Comparison of ENCODE assay signal across 8 cellular contexts in genomic region chr19:36113895-36114762, GRCh38. TPM values are rescaled to one million over a fixed set of nuclear protein-coding genes. Genes with fewer than 3 reads are reported as not detected.
DNase-seq lines count a peak whose midpoint lies in the region; ATAC-seq, FAIRE-seq and TF ChIP-seq lines count a peak whose summit lies in the region.

No MANE protein-coding gene starts in this region.

- H4K20me1 ChIP-seq in astrocyte (ENCODE audit: insufficient read depth, low read length), result peaks cover 22% of the 10 kb centered on the region

- H3K27ac ChIP-seq in astrocyte (ENCODE audit: low read depth, low read length), result peak overlapping the region; percentile 30
- peak overlapping the region; percentile 20 for H3K27ac ChIP-seq in iPS-20b (ENCODE audit: low read length)
- peak overlapping the region; percentile 77 to 89 for H3K27ac ChIP-seq in small intestine (ENCODE audit: low read depth in 1 of 2, low read length in 1 of 2)

- H3K36me3 ChIP-seq in astrocyte (ENCODE audit: insufficient read depth, low read length) (peaks cover 6% of the 10 kb centered on the region), iPS-20b (ENCODE audit: insufficient read depth, low read depth, low read length) (peaks cover 38% of the 10 kb centered on the region), small intestine (ENCODE audit: control insufficient read depth in 2 of 2, insufficient read depth in 2 of 2, low read length in 2 of 2) (peaks cover 0 to 2% of the 10 kb centered on the region in 2 donors)

- H3K9ac ChIP-seq in astrocyte (ENCODE audit: low read length) (peak overlapping the region; percentile 81), iPS-20b (ENCODE audit: low read depth, low read length) (peak overlapping the region; percentile 87)

- H3K27me3 ChIP-seq in astrocyte (ENCODE audit: insufficient read depth, low read length), result no peaks in the 10 kb centered on the region
- no peaks in the 10 kb centered on the region for H3K27me3 ChIP-seq in iPS-20b (ENCODE audit: insufficient read depth, low read length)
- no peaks in the 10 kb centered on the region for H3K27me3 ChIP-seq in small intestine (ENCODE audit: control insufficient read depth in 2 of 2, insufficient read depth in 2 of 2, low read length in 2 of 2)

- no peaks in the 10 kb centered on the region for H3K9me3 ChIP-seq in astrocyte (ENCODE audit: insufficient read depth, low read depth, low read length)
- no peaks in the 10 kb centered on the region for H3K9me3 ChIP-seq in iPS-20b (ENCODE audit: insufficient read depth, low read depth, low read length)
- no peaks in the 10 kb centered on the region for H3K9me3 ChIP-seq in small intestine (ENCODE audit: control insufficient read depth, low read depth)

- FAIRE-seq in astrocyte (lab: Jason Lieb, UNC), result no peak
- no peak for FAIRE-seq in small intestine (lab: Jason Lieb, UNC)

- TF ChIP-seq CTCF in astrocyte (IDR thresholded peaks at IDR 0.05; ENCODE audit: insufficient read depth, low read depth, low read length), result no peak

- H3K27ac Mint-ChIP-seq in astrocyte (ENCODE audit: unreplicated experiment), result peak overlapping the region; percentile 91

- no peaks in the 10 kb centered on the region for H3K27me3 Mint-ChIP-seq in astrocyte (ENCODE audit: low read depth, unreplicated experiment)

- H3K4me3 Mint-ChIP-seq in astrocyte (ENCODE audit: unreplicated experiment), result peak overlapping the region; percentile 99

- H3K4me1 Mint-ChIP-seq in astrocyte (ENCODE audit: low read depth, unreplicated experiment), result peaks cover 8% of the 10 kb centered on the region

- peaks cover 32% of the 10 kb centered on the region for H3K79me2 ChIP-seq in astrocyte (ENCODE audit: insufficient read depth, low read length)

- WGBS in small intestine, 3 donors, result 6 to 7% (median 6%) methylated on average over 45 to 49 of the region's 49 CpGs

- H2AFZ ChIP-seq in astrocyte (ENCODE audit: low read depth, low read length), result peak overlapping the region; percentile 83

- H3K36me3 Mint-ChIP-seq in astrocyte (ENCODE audit: low read depth, unreplicated experiment), result peaks cover 18% of the 10 kb centered on the region

- peaks cover 12% of the 10 kb centered on the region for H3K4me1 ChIP-seq in astrocyte (ENCODE audit: insufficient read depth, low read length)
- peaks cover 12% of the 10 kb centered on the region; the same call in 1 of the 2 replicates for H3K4me1 ChIP-seq in iPS-20b (ENCODE audit: insufficient read depth, low read length)
- H3K4me1 ChIP-seq in small intestine (ENCODE audit: control insufficient read depth in 2 of 2, insufficient read depth in 1 of 2, low read depth in 1 of 2, low read length in 1 of 2), result peaks cover 2 to 3% of the 10 kb centered on the region in 2 donors

- H3K9me3 Mint-ChIP-seq in astrocyte (ENCODE audit: unreplicated experiment), result no peaks in the 10 kb centered on the region

- DNase-seq in AG08396 (ENCODE audit: low spot score), result peak; percentile 50
- peak; percentile 82 for DNase-seq in NCI-H345 treated with DMSO at 0.1 percent for 48 hours (lab: John Stamatoyannopoulos, UW; ENCODE audit: unreplicated experiment)
- DNase-seq in astrocyte (ENCODE audit: low read depth), result peak; percentile 23
- DNase-seq in small intestine, result peak; percentile 33

- H3K4me3 ChIP-seq in astrocyte (ENCODE audit: insufficient read depth, low read depth, low read length), result peak overlapping the region; percentile 68
- H3K4me3 ChIP-seq in iPS-20b (ENCODE audit: low read length), result peak overlapping the region; percentile 94
- H3K4me3 ChIP-seq in small intestine (ENCODE audit: low read depth in 1 of 2, low read length in 2 of 2), result peak overlapping the region; percentile 44 to 75

- ATAC-seq in GM18907 (IDR thresholded peaks at IDR 0.05; ENCODE audit: unreplicated experiment), result peak; percentile 1
- ATAC-seq in HG03378 (IDR thresholded peaks at IDR 0.05; ENCODE audit: unreplicated experiment), result no peak
- ATAC-seq in GM19328 (IDR thresholded peaks at IDR 0.05; ENCODE audit: unreplicated experiment), result no peak

- H3K4me2 ChIP-seq in astrocyte (ENCODE audit: low read length), result peak overlapping the region; percentile 88

RNA-seq across cellular contexts. Expression of gene POLR2I, which starts 0.5 kb away (rescaled TPM):
- 57.4 and 65.1 TPM in 2 replicates for total RNA-seq in astrocyte
- 10 to 100 TPM; 62.7 to 77.5 (median 70.2) TPM for polyA plus RNA-seq in small intestine

RNA-seq across cellular contexts. Expression of gene TBCB, which starts 1.1 kb away (rescaled TPM):
- total RNA-seq in astrocyte, result 239 and 244 TPM in 2 replicates
- 100 to 1,000 TPM; 110 to 133 (median 115) TPM for polyA plus RNA-seq in small intestine

RNA-seq across cellular contexts. Expression of gene OVOL3, which starts 3.2 kb away (rescaled TPM):
- total RNA-seq in astrocyte, result not detected in 2 replicates
- not detected for polyA plus RNA-seq in small intestine

RNA-seq across cellular contexts. Expression of gene CAPNS1, which starts 25.7 kb away (rescaled TPM):
- total RNA-seq in astrocyte, result 665 and 677 TPM in 2 replicates
- 1,000 to 10,000 TPM in 1 of 3 donors, 100 to 1,000 TPM in 2; 637 to 1,094 (median 913) TPM for polyA plus RNA-seq in small intestine

RNA-seq across cellular contexts. Expression of gene COX7A1, which starts 38.1 kb away (rescaled TPM):
- total RNA-seq in astrocyte, result 0.64 TPM in 1 of 2 replicates, not detected in the other
- 10 to 100 TPM in 2 of 3 donors, 1 to 10 TPM in 1; 1.3 to 26.2 (median 15.6) TPM for polyA plus RNA-seq in small intestine

Comparison
In these comparisons a context has a peak if more than half of its experiments do, and no peak if none do; other contexts are left out.
1. DNase-seq: peak in every context shown above with its lines; median percentile 82 in NCI-H345 treated with DMSO at 0.1 percent for 48 hours; 50 in AG08396; 33 in small intestine; 23 in astrocyte.
2. H3K27ac ChIP-seq: peak in every context shown above with its lines; median percentile 83 in small intestine; 30 in astrocyte; 20 in iPS-20b.